8 cellular contexts compared by ENCODE assay signal in the genomic region with DNA sequence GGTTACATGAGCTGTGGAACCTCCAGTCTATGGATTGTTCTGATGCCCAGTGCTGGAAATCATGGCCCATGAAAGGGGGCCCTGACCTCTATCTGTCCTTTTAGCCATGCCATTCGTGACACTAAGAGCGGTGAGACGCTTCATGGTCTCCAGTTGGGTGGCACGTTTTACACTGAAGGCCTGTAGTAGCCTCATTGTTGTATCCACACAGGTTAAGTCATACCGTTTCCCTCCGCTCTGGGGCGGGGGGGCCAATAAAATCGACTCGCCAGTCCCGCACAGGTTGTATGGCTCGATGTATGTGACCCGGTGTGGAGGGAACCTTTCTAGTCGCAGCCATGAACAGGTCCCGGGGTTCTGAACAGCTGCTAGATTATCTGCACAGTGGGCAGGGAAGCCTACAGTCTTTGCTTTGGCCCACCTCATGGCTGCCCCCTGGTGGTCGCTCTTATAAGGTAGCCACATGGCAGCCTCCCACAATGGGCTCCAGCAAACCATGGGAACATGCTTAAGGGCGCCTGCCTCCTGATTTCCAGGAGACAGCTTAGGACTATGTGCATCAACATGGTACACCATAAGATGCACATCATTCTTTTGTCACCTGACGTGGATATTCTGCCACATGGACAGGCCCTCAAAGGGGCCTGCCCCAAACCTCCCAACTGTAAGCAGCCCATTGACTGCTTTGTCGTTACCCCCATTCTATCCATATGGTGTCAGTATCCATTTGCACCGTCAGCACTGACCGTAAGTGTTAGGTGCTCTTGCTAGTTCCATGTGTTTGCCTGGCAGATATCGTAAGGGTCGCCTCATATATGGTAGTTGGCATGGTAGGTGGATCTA. TPM values are rescaled to one million over a fixed set of nuclear protein-coding genes. Genes with fewer than 3 reads are reported as not detected.
A peak's percentile ranks its signal among the peaks of the same experiment; 100 is the strongest.
DNase-seq lines count a peak whose midpoint lies in the region; ATAC-seq and TF ChIP-seq lines count a peak whose summit lies in the region.

No MANE protein-coding gene starts in this region.

- H3K27ac Mint-ChIP-seq in GM23338 = no peak overlapping the region
- H3K27ac Mint-ChIP-seq in activated T-cell treated with anti-CD3 and anti-CD28 coated beads, Interleukin-2, amount 50 U/mL, for 24 hours = no peak overlapping the region
- no peak overlapping the region for H3K27ac Mint-ChIP-seq in nephron

- H3K4me3 Mint-ChIP-seq in GM23338 (no peak overlapping the region), nephron (no peak overlapping the region)
- no peak overlapping the region for H3K4me3 Mint-ChIP-seq in activated T-cell treated with anti-CD3 and anti-CD28 coated beads, Interleukin-2, amount 50 U/mL, for 24 hours

- H3K4me2 ChIP-seq in GM23338 = no peak overlapping the region
- H3K4me2 ChIP-seq in fibroblast of lung (ENCODE audit: extremely low read depth, insufficient read depth, low read length) = no peak overlapping the region

- ATAC-seq in GM23338 = peak; percentile 98
- ATAC-seq in GM18502 (IDR thresholded peaks at IDR 0.05; ENCODE audit: poor library complexity, unreplicated experiment) = no peak

- no peaks in the 10 kb centered on the region for H3K4me1 ChIP-seq in GM23338 (ENCODE audit: insufficient read depth)
- no peaks in the 10 kb centered on the region for H3K4me1 ChIP-seq in fibroblast of lung (ENCODE audit: control insufficient read depth, extremely low read depth, insufficient read depth, low read length)

- H3K9me3 Mint-ChIP-seq in GM23338 = no peaks in the 10 kb centered on the region
- H3K9me3 Mint-ChIP-seq in activated T-cell treated with anti-CD3 and anti-CD28 coated beads, Interleukin-2, amount 50 U/mL, for 24 hours = no peaks in the 10 kb centered on the region
- H3K9me3 Mint-ChIP-seq in nephron = no peaks in the 10 kb centered on the region

- H3K27ac ChIP-seq in GM23338 (ENCODE audit: low read depth) = no peak overlapping the region
- no peak overlapping the region for H3K27ac ChIP-seq in fibroblast of lung (ENCODE audit: insufficient read depth, low read length)

- DNase-seq in AG08396 (ENCODE audit: low spot score) = peak; percentile 82
- peak; percentile 87 for DNase-seq in GM23338 (ENCODE audit: low spot score)
- DNase-seq in OCI-M1 (lab: John Stamatoyannopoulos, UW) = peak; percentile 84
- DNase-seq in activated T-cell treated with anti-CD3 and anti-CD28 coated beads, Interleukin-2, amount 50 U/mL, for 24 hours = peak; percentile 90
- DNase-seq in fibroblast of lung (ENCODE audit: low read depth in 2 of 2) = peak; percentile 35 to 71
- peak; percentile 54 to 84 (median 78) for DNase-seq in stimulated activated naive CD4-positive, alpha-beta T cell (lab: John Stamatoyannopoulos, UW)

- no peaks in the 10 kb centered on the region for H3K27me3 ChIP-seq in GM23338 (ENCODE audit: insufficient read depth)
- H3K27me3 ChIP-seq in fibroblast of lung (ENCODE audit: control insufficient read depth, insufficient read depth, low read length) = peaks cover 2% of the 10 kb centered on the region

- no peaks in the 10 kb centered on the region for H3F3A ChIP-seq in GM23338 (replicated peaks; ENCODE audit: low read depth)

- H3K36me3 ChIP-seq in GM23338 (ENCODE audit: insufficient read depth) = no peaks in the 10 kb centered on the region
- H3K36me3 ChIP-seq in fibroblast of lung (ENCODE audit: control insufficient read depth, insufficient read depth, low read length) = no peaks in the 10 kb centered on the region

- H3K4me1 Mint-ChIP-seq in GM23338 (peaks cover 18% of the 10 kb centered on the region), nephron (peaks cover 39% of the 10 kb centered on the region)
- H3K4me1 Mint-ChIP-seq in activated T-cell treated with anti-CD3 and anti-CD28 coated beads, Interleukin-2, amount 50 U/mL, for 24 hours (ENCODE audit: low read depth) = peaks cover 3% of the 10 kb centered on the region

- H3K36me3 Mint-ChIP-seq in GM23338 (ENCODE audit: low read depth) (no peaks in the 10 kb centered on the region), nephron (ENCODE audit: low read depth) (no peaks in the 10 kb centered on the region)
- H3K36me3 Mint-ChIP-seq in activated T-cell treated with anti-CD3 and anti-CD28 coated beads, Interleukin-2, amount 50 U/mL, for 24 hours (ENCODE audit: low read depth) = no peaks in the 10 kb centered on the region

- no peaks in the 10 kb centered on the region for H3K27me3 Mint-ChIP-seq in GM23338 (ENCODE audit: insufficient read depth, low read depth, poor library complexity)
- H3K27me3 Mint-ChIP-seq in activated T-cell treated with anti-CD3 and anti-CD28 coated beads, Interleukin-2, amount 50 U/mL, for 24 hours = no peaks in the 10 kb centered on the region
- no peaks in the 10 kb centered on the region for H3K27me3 Mint-ChIP-seq in nephron (ENCODE audit: low read depth)

- H2AFZ ChIP-seq in GM23338 = peak overlapping the region; percentile 84
- H2AFZ ChIP-seq in fibroblast of lung (ENCODE audit: low read length) = no peak overlapping the region

- H3K9ac ChIP-seq in fibroblast of lung (ENCODE audit: insufficient read depth, low read length) = no peak overlapping the region

- H3K9me3 ChIP-seq in fibroblast of lung (ENCODE audit: control insufficient read depth, insufficient read depth, low read depth, low read length) = no peaks in the 10 kb centered on the region

- TF ChIP-seq CTCF in GM23338 (conservative IDR thresholded peaks at IDR 0.05; ENCODE audit: low read depth in 2 of 2) (peak; percentile 89 to 92), fibroblast of lung (conservative IDR thresholded peaks at IDR 0.05 in 1 of 2, IDR thresholded peaks at IDR 0.05 in 1 of 2; ENCODE audit: low read depth in 1 of 2, low read length in 2 of 2) (peak; percentile 73 to 89), nephron (IDR thresholded peaks at IDR 0.05; ENCODE audit: unreplicated experiment in 3 of 3) (peak; percentile 55 to 69 (median 66))

- no peak overlapping the region for H3K4me3 ChIP-seq in GM23338
- no peak overlapping the region for H3K4me3 ChIP-seq in fibroblast of lung (replicated peaks in 1 of 4; ENCODE audit: control extremely low read depth in 1 of 4, insufficient read depth in 1 of 4, low read depth in 3 of 4, low read length in 4 of 4)

- no peaks in the 10 kb centered on the region for H3K79me2 ChIP-seq in GM23338 (replicated peaks; ENCODE audit: insufficient read depth)
- no peaks in the 10 kb centered on the region for H3K79me2 ChIP-seq in fibroblast of lung (ENCODE audit: control insufficient read depth, insufficient read depth, low read length)

- H4K20me1 ChIP-seq in GM23338 (replicated peaks; ENCODE audit: insufficient read depth) (no peaks in the 10 kb centered on the region), fibroblast of lung (ENCODE audit: control insufficient read depth, extremely low read depth, insufficient read depth, low read length) (no peaks in the 10 kb centered on the region)

- peaks cover 9% of the 10 kb centered on the region for H3K9me2 ChIP-seq in GM23338 (ENCODE audit: insufficient read depth)

TF ChIP-seq in GM23338, 12 proteins besides CTCF, POLR2A, EP300 and RAD21 (continues in another document):
- no peak for TF ChIP-seq EZH2 (IDR thresholded peaks at IDR 0.05; ENCODE audit: low read depth, unreplicated experiment)

RNA-seq across cellular contexts. Expression of a gene that starts 19.7 kb away (rescaled TPM):
- not detected in 2 replicates for total RNA-seq in GM23338 (2014; rRNA removed; shearing (Covaris generic))
- polyA plus RNA-seq in GM23338 (2016; fragmentation: Nextera tagmentation; extraction: Ambion mirVana) (not detected in 2 replicates), fibroblast of lung (15.6 and 22.5 TPM in 2 replicates)
- total RNA-seq in fibroblast of lung = 32.4 and 42.3 TPM in 2 replicates
- polyA plus RNA-seq in fibroblast of lung (2012) = 22.1 and 29.8 TPM in 2 replicates
- 32.4 and 37.5 TPM in 2 replicates for polyA minus RNA-seq in fibroblast of lung (ENCODE audit: low replicate concordance)

RNA-seq across cellular contexts. Expression of a gene that starts 21.4 kb away (rescaled TPM):
- not detected in 2 replicates for total RNA-seq in GM23338 (2014; rRNA removed; shearing (Covaris generic))
- polyA plus RNA-seq in GM23338 (2016; fragmentation: Nextera tagmentation; extraction: Ambion mirVana) = not detected in 2 replicates
- total RNA-seq in fibroblast of lung = 2.0 and 2.1 TPM in 2 replicates
- 0.31 and 0.69 TPM in 2 replicates for polyA plus RNA-seq in fibroblast of lung
- polyA plus RNA-seq in fibroblast of lung (2012) = 0.49 and 0.75 TPM in 2 replicates
- 0.19 TPM in 1 of 2 replicates, not detected in the other for polyA minus RNA-seq in fibroblast of lung (ENCODE audit: low replicate concordance)

RNA-seq across cellular contexts. Expression of a gene that starts 59.1 kb away (rescaled TPM):
- 10.4 and 12.4 TPM in 2 replicates for total RNA-seq in GM23338 (2014; rRNA removed; shearing (Covaris generic))
- polyA plus RNA-seq in GM23338 (2016; fragmentation: Nextera tagmentation; extraction: Ambion mirVana) = 4.9 and 5.5 TPM in 2 replicates
- total RNA-seq in fibroblast of lung = 36.2 and 49.5 TPM in 2 replicates
- polyA plus RNA-seq in fibroblast of lung = 29.2 and 38.0 TPM in 2 replicates
- 46.6 and 55.0 TPM in 2 replicates for polyA plus RNA-seq in fibroblast of lung (2012)
- polyA minus RNA-seq in fibroblast of lung (ENCODE audit: low replicate concordance) = 79.7 and 104 TPM in 2 replicates

Comparison
In these comparisons a context has a peak if more than half of its experiments do, and no peak if none do; other contexts are left out.
1. RNA of a gene that starts 19.7 kb away (total RNA-seq): 32.4 to 42.3 TPM in fibroblast of lung; not detected in GM23338; every median in the first group is over 10 times any median in the second.
2. Peak in every context shown above with its lines, with median percentiles within 50 percentile points of each other: DNase-seq and CTCF ChIP-seq.